Comparison of ENCODE assay signal across 8 cellular contexts in the genomic region with DNA sequence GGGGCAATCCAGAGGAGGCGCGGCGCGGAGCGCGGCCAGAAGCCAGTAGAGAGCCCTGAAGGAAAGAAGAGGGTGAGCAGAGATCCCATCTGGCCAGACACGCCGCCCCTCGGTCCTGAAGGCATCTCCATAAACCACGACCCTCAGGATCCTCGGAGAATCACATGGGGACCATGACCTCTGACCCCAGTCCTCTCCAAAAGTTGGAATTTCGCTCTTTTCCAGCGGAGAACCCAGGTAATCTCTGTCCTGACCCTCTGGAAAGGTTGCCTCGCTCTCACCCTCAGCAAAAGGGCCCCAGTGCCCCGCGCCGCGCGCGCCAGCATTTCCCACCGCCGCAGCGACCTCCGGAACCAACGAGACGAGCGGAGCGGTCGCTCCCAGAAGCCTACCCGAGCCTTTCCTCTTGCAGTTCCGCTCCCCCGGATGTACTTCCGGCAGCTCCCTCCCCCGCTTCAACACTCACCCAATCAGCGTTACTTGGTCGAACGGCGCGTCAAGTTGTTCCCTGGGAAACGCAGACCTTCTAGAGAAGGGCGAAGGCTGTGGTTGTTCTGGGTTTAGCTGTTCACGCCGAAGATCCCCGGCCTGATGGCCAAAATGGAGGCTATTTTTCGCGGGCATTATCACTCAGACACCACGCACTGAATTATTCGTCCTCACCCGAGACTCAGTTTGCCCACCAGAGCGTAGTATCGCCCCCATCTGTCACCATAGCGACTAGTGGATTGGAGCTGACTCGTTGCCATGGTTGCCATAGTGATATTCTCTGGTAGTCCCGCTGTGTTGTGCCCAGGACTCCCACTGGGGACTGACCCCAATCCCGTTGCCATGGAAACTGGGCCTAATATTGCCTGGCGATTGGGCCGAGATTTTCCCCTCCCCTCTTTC. TPM values are rescaled to one million over a fixed set of nuclear protein-coding genes. Genes with fewer than 3 reads are reported as not detected.
DNase-seq lines count a peak whose midpoint lies in the region; ATAC-seq and TF ChIP-seq lines count a peak whose summit lies in the region.

A gene with protein sequence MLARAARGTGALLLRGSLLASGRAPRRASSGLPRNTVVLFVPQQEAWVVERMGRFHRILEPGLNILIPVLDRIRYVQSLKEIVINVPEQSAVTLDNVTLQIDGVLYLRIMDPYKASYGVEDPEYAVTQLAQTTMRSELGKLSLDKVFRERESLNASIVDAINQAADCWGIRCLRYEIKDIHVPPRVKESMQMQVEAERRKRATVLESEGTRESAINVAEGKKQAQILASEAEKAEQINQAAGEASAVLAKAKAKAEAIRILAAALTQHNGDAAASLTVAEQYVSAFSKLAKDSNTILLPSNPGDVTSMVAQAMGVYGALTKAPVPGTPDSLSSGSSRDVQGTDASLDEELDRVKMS (minus strand): TSS at position 363 of the 891 bp plus-strand sequence. CDS start 37 bp downstream, at position 326.

- H3K4me1 ChIP-seq in cardiac muscle cell (ENCODE audit: low read depth) (peaks cover 16% of the 10 kb centered on the region), parathyroid adenoma (peaks cover 9% of the 10 kb centered on the region), tibial nerve (peaks cover 0 to 29% (median 14%) of the 10 kb centered on the region in 4 donors)

- H3K36me3 ChIP-seq in cardiac muscle cell = peaks cover 24% of the 10 kb centered on the region
- no peaks in the 10 kb centered on the region for H3K36me3 ChIP-seq in parathyroid adenoma (ENCODE audit: control insufficient read depth, insufficient read depth, low read length)
- H3K36me3 ChIP-seq in tibial nerve = peaks cover 0 to 69% (median 16%) of the 10 kb centered on the region in 3 donors

- peak; percentile 97 for DNase-seq in GM12865 (ENCODE audit: low read depth)
- peak; percentile 71 for DNase-seq in NCI-H1417 treated with DMSO at 0.1 percent for 48 hours (lab: John Stamatoyannopoulos, UW)
- DNase-seq in SW480 (ENCODE audit: low spot score) = peak; percentile 97
- peak; percentile 89 for DNase-seq in activated naive CD8-positive, alpha-beta T cell treated with anti-CD3 and anti-CD28 coated beads, Interleukin-2, amount 50 U/mL, for 24 hours
- peak; percentile 96 to 98 for DNase-seq in cardiac muscle cell (ENCODE audit: low read depth in 1 of 2, low spot score in 1 of 2)
- peak; percentile 88 to 95 for DNase-seq in tibial nerve (ENCODE audit: low spot score in 2 of 2)

- peak within 1 kb of the TSS; percentile 89 for H2AFZ ChIP-seq in parathyroid adenoma

- peak; percentile 90 for ATAC-seq in HG02763 (IDR thresholded peaks at IDR 0.05; ENCODE audit: unreplicated experiment)
- peak; percentile 98 for ATAC-seq in activated naive CD8-positive, alpha-beta T cell treated with anti-CD3 and anti-CD28 coated beads, Interleukin-2, amount 50 U/mL, for 24 hours

- H3K27me3 ChIP-seq in cardiac muscle cell (no peaks in the 10 kb centered on the region), parathyroid adenoma (ENCODE audit: control insufficient read depth, insufficient read depth, low read length) (no peaks in the 10 kb centered on the region), tibial nerve (no peaks in the 10 kb centered on the region)

- peaks cover 31% of the 10 kb centered on the region for H3K4me1 Mint-ChIP-seq in activated naive CD8-positive, alpha-beta T cell treated with anti-CD3 and anti-CD28 coated beads, Interleukin-2, amount 50 U/mL, for 24 hours

- H3K9ac ChIP-seq in parathyroid adenoma = peak within 1 kb of the TSS; percentile 28

- no peaks in the 10 kb centered on the region for H3K9me3 Mint-ChIP-seq in activated naive CD8-positive, alpha-beta T cell treated with anti-CD3 and anti-CD28 coated beads, Interleukin-2, amount 50 U/mL, for 24 hours

- TF ChIP-seq CTCF in GM12865 (IDR thresholded peaks at IDR 0.05; ENCODE audit: insufficient read depth, low read depth, low read length, missing control alignments) (no peak), cardiac muscle cell (IDR thresholded peaks at IDR 0.05; ENCODE audit: low read depth, low read length) (no peak), parathyroid adenoma (IDR thresholded peaks at IDR 0.05) (no peak), tibial nerve (IDR thresholded peaks at IDR 0.05) (peak in 2 of 5 experiments; percentile 22 to 58)

- peak within 1 kb of the TSS; percentile 98 for H3K4me3 Mint-ChIP-seq in activated naive CD8-positive, alpha-beta T cell treated with anti-CD3 and anti-CD28 coated beads, Interleukin-2, amount 50 U/mL, for 24 hours

- H3K27ac Mint-ChIP-seq in activated naive CD8-positive, alpha-beta T cell treated with anti-CD3 and anti-CD28 coated beads, Interleukin-2, amount 50 U/mL, for 24 hours = peak within 1 kb of the TSS; percentile 92

- peak within 1 kb of the TSS; percentile 81 for H3K4me3 ChIP-seq in GM12865 (ENCODE audit: low read depth, low read length)
- peak within 1 kb of the TSS; percentile 56 for H3K4me3 ChIP-seq in cardiac muscle cell
- peak within 1 kb of the TSS; percentile 68 for H3K4me3 ChIP-seq in parathyroid adenoma (ENCODE audit: low read depth, low read length)
- peak within 1 kb of the TSS; percentile 65 to 92 (median 80) for H3K4me3 ChIP-seq in tibial nerve

- peaks cover 3% of the 10 kb centered on the region for H3K79me2 ChIP-seq in parathyroid adenoma

- H3K9me3 ChIP-seq in cardiac muscle cell (ENCODE audit: low read depth) (no peaks in the 10 kb centered on the region), parathyroid adenoma (ENCODE audit: control insufficient read depth, low read length) (no peaks in the 10 kb centered on the region), tibial nerve (no peaks in the 10 kb centered on the region)

- H3K27ac ChIP-seq in cardiac muscle cell (peak within 1 kb of the TSS; percentile 87), parathyroid adenoma (peak within 1 kb of the TSS; percentile 84), tibial nerve (peak within 1 kb of the TSS; percentile 80 to 93 (median 90))

- H3K4me2 ChIP-seq in parathyroid adenoma (ENCODE audit: low read length) = peak within 1 kb of the TSS; percentile 74

- no peaks in the 10 kb centered on the region for H3K27me3 Mint-ChIP-seq in activated naive CD8-positive, alpha-beta T cell treated with anti-CD3 and anti-CD28 coated beads, Interleukin-2, amount 50 U/mL, for 24 hours

- peak; percentile 30 to 74 for TF ChIP-seq POLR2A in tibial nerve (IDR thresholded peaks at IDR 0.05)

- 1 to 3% methylated on average over 50 to 51 of the region's 57 CpGs for WGBS in tibial nerve, 2 donors

- peaks cover 32% of the 10 kb centered on the region for H3K36me3 Mint-ChIP-seq in activated naive CD8-positive, alpha-beta T cell treated with anti-CD3 and anti-CD28 coated beads, Interleukin-2, amount 50 U/mL, for 24 hours (ENCODE audit: low read depth)

- peak; percentile 76 to 93 for TF ChIP-seq EP300 in tibial nerve (IDR thresholded peaks at IDR 0.05)

RNA-seq across cellular contexts. Expression of the gene that starts here (rescaled TPM):
- total RNA-seq in cardiac muscle cell = 151 TPM in 2 replicates
- polyA plus RNA-seq in cardiac muscle cell = 201 and 219 TPM in 2 replicates
- 10 to 100 TPM; 67.2 to 97.7 (median 93.7) TPM for total RNA-seq in tibial nerve

Comparison
In these comparisons a context has a peak if more than half of its experiments do, and no peak if none do; other contexts are left out.
1. Peak in every context shown above with its lines: DNase-seq, ATAC-seq, H3K4me3 ChIP-seq and H3K27ac ChIP-seq.